13 cellular contexts compared by ENCODE assay signal in the genomic region with DNA sequence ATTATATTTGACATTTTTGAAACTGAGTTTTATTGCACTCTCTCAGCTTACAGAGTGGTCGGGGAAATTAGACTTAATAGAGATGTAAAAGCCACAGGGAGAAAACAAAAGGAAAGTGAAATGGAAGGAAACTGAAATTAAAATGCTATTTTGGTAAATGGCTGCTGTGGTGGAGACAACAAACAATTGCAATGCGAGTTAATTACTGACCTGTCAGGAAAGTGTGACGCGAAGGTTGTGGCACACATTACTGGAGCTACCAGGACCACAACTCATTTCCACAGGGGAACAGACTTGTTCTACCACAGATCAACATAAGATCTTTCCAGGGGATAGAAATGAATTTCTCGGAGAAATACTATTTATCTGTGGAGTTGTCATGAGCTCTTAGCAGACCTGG. TPM values are rescaled to one million over a fixed set of nuclear protein-coding genes. Genes with fewer than 3 reads are reported as not detected.
A peak's percentile ranks its signal among the peaks of the same experiment; 100 is the strongest.
DNase-seq lines count a peak whose midpoint lies in the region; ATAC-seq, FAIRE-seq and TF ChIP-seq lines count a peak whose summit lies in the region.
"Had no signal": no experiment of that assay in that cellular context is flagged by ENCODE, and none has a peak within 500 bp of the region (broad histone marks: within the 10 kb centered on the region; RNA-seq: fewer than 3 reads in every experiment).

No MANE protein-coding gene starts in this region.

- POLR2A ChIA-PET in OCI-LY7 (lab: Charles Lee), result interaction anchor here (0.6 to 1.4 kb wide), 8 partner anchors 9 to 82 kb away, joined by 3 to 10 read pairs (median 3); no protein-coding TSS in a partner anchor

- H3K4me1 ChIP-seq in CD4-positive, CD25-positive, alpha-beta regulatory T cell (ENCODE audit: control insufficient read depth, insufficient read depth, low read length, poor library complexity, severe bottlenecking), result peaks cover 82% of the 10 kb centered on the region
- peaks cover 88% of the 10 kb centered on the region for H3K4me1 ChIP-seq in OCI-LY7 (ENCODE audit: insufficient read depth, low read length, poor library complexity, severe bottlenecking)
- no peaks in the 10 kb centered on the region for H3K4me1 ChIP-seq in aorta (ENCODE audit: control insufficient read depth in 1 of 2, insufficient read depth in 2 of 2, low read length in 2 of 2)
- H3K4me1 ChIP-seq in small intestine (ENCODE audit: control insufficient read depth in 2 of 2, insufficient read depth in 1 of 2, low read depth in 1 of 2, low read length in 1 of 2), result no peaks in the 10 kb centered on the region
- H3K4me1 ChIP-seq in esophagus squamous epithelium, result no peaks in the 10 kb centered on the region

- H3K79me2 ChIP-seq in OCI-LY7 (ENCODE audit: insufficient read depth, low read depth, low read length), result peaks cover 98% of the 10 kb centered on the region

- DNase-seq in CD4-positive, CD25-positive, alpha-beta regulatory T cell, result no peak
- DNase-seq in OCI-LY7 (ENCODE audit: low spot score), result no peak
- DNase-seq in aorta, result no peak
- DNase-seq in small intestine, result no peak
- no peak for DNase-seq in esophagus squamous epithelium (lab: John Stamatoyannopoulos, UW)
- DNase-seq: activated CD4-positive, CD25-positive, alpha-beta regulatory T cell; NCI-H1694 had no signal

- H3K9me3 ChIP-seq in CD4-positive, CD25-positive, alpha-beta regulatory T cell (ENCODE audit: control insufficient read depth in 2 of 2, low read length in 2 of 2), result no peaks in the 10 kb centered on the region
- H3K9me3 ChIP-seq in OCI-LY7 (ENCODE audit: low read length), result no peaks in the 10 kb centered on the region
- H3K9me3 ChIP-seq in aorta (ENCODE audit: control insufficient read depth, low read length), result no peaks in the 10 kb centered on the region
- no peaks in the 10 kb centered on the region for H3K9me3 ChIP-seq in small intestine (ENCODE audit: control insufficient read depth, low read depth)
- no peaks in the 10 kb centered on the region for H3K9me3 ChIP-seq in esophagus squamous epithelium

- H3K27me3 ChIP-seq in CD4-positive, CD25-positive, alpha-beta regulatory T cell (ENCODE audit: control insufficient read depth, insufficient read depth, low read length), result no peaks in the 10 kb centered on the region
- H3K27me3 ChIP-seq in aorta (ENCODE audit: control insufficient read depth in 1 of 2, insufficient read depth in 2 of 2, low read length in 1 of 2) (no peaks in the 10 kb centered on the region), small intestine (ENCODE audit: control insufficient read depth in 2 of 2, insufficient read depth in 2 of 2, low read length in 2 of 2) (no peaks in the 10 kb centered on the region), esophagus squamous epithelium (no peaks in the 10 kb centered on the region)

- CTCF ChIA-PET in OCI-LY7 (lab: Charles Lee; ENCODE audit: unreplicated experiment), result no interaction called here

- TF ChIP-seq CTCF in OCI-LY7 (conservative IDR thresholded peaks at IDR 0.05; ENCODE audit: low read length), result no peak
- no peak for TF ChIP-seq CTCF in esophagus squamous epithelium (IDR thresholded peaks at IDR 0.05)

- peaks cover 4% of the 10 kb centered on the region for H3K36me3 ChIP-seq in CD4-positive, CD25-positive, alpha-beta regulatory T cell (ENCODE audit: control insufficient read depth, insufficient read depth, low read length)
- H3K36me3 ChIP-seq in OCI-LY7 (ENCODE audit: insufficient read depth, low read length) (peaks cover 16% of the 10 kb centered on the region), aorta (ENCODE audit: control insufficient read depth in 1 of 2, insufficient read depth in 2 of 2, low read length in 1 of 2) (no peaks in the 10 kb centered on the region), small intestine (ENCODE audit: control insufficient read depth in 2 of 2, insufficient read depth in 2 of 2, low read length in 2 of 2) (no peaks in the 10 kb centered on the region), esophagus squamous epithelium (no peaks in the 10 kb centered on the region)

- peak overlapping the region; percentile 64 for H3K4me3 ChIP-seq in CD4-positive, CD25-positive, alpha-beta regulatory T cell (ENCODE audit: low read depth, low read length)
- no peak overlapping the region for H3K4me3 ChIP-seq in OCI-LY7 (ENCODE audit: low read depth, low read length, poor library complexity, severe bottlenecking)
- no peak overlapping the region for H3K4me3 ChIP-seq in aorta (ENCODE audit: low read length in 2 of 2)
- no peak overlapping the region for H3K4me3 ChIP-seq in small intestine (ENCODE audit: low read depth in 1 of 2, low read length in 2 of 2)
- no peak overlapping the region for H3K4me3 ChIP-seq in esophagus squamous epithelium

- H3K36me3 Mint-ChIP-seq in CD4-positive, CD25-positive, alpha-beta regulatory T cell, result peaks cover 15% of the 10 kb centered on the region

- FAIRE-seq in small intestine (lab: Jason Lieb, UNC), result no peak

- TF ChIP-seq POLR2A in esophagus squamous epithelium (IDR thresholded peaks at IDR 0.05), result no peak

- BruUV-seq in OCI-LY7 (replicated peaks; lab: Mats Ljungman, UMichigan), result no TSS peak

- H3K27ac Mint-ChIP-seq in CD4-positive, CD25-positive, alpha-beta regulatory T cell, result peak overlapping the region; percentile 45 to 76 (median 67)

- WGBS in aorta, 2 donors, result 84 to 87% methylated on average over 5 of the region's 5 CpGs
- 67 to 76% (median 70%) methylated on average over 5 of the region's 5 CpGs for WGBS in small intestine, 3 donors
- WGBS in esophagus squamous epithelium, 2 donors, result 71% methylated on average over 5 of the region's 5 CpGs

- no peaks in the 10 kb centered on the region for H3K27me3 Mint-ChIP-seq in CD4-positive, CD25-positive, alpha-beta regulatory T cell

- no peak overlapping the region for H2AFZ ChIP-seq in OCI-LY7 (ENCODE audit: low read length)

- H3K27ac ChIP-seq in CD4-positive, CD25-positive, alpha-beta regulatory T cell (ENCODE audit: insufficient read depth, low read length, poor library complexity, severe bottlenecking), result peak overlapping the region; percentile 34
- H3K27ac ChIP-seq in OCI-LY7 (ENCODE audit: low read depth, low read length, poor library complexity, severe bottlenecking), result no peak overlapping the region
- H3K27ac ChIP-seq in aorta (ENCODE audit: low read depth in 1 of 2, low read length in 2 of 2), result no peak overlapping the region
- no peak overlapping the region for H3K27ac ChIP-seq in small intestine (ENCODE audit: low read depth in 1 of 2, low read length in 1 of 2)
- no peak overlapping the region for H3K27ac ChIP-seq in esophagus squamous epithelium
- H3K27ac ChIP-seq: C4-2B had no signal

- no peaks in the 10 kb centered on the region for H3K9me3 Mint-ChIP-seq in CD4-positive, CD25-positive, alpha-beta regulatory T cell
- H3K9me3 Mint-ChIP-seq: neural crest cell had no signal

- peak overlapping the region; percentile 20 to 76 (median 42) for H3K4me3 Mint-ChIP-seq in CD4-positive, CD25-positive, alpha-beta regulatory T cell
- H3K4me3 Mint-ChIP-seq: neural crest cell had no signal

- H3K4me1 Mint-ChIP-seq in CD4-positive, CD25-positive, alpha-beta regulatory T cell, result peaks cover 67 to 93% (median 79%) of the 10 kb centered on the region in 4 donors
- H3K4me1 Mint-ChIP-seq: neural crest cell had no signal

- H3K4me2 ChIP-seq in OCI-LY7 (ENCODE audit: low read length), result peak overlapping the region; percentile 27; the same call in 1 of the 2 replicates

- no peaks in the 10 kb centered on the region for H4K20me1 ChIP-seq in OCI-LY7 (ENCODE audit: insufficient read depth, low read length)

- no peaks in the 10 kb centered on the region for H3K9me2 ChIP-seq in OCI-LY7 (ENCODE audit: insufficient read depth, low read length)

- ATAC-seq in CD4-positive, CD25-positive, alpha-beta regulatory T cell (ENCODE audit: low read depth in 2 of 2), result no peak
- ATAC-seq in GM18870 (IDR thresholded peaks at IDR 0.05; ENCODE audit: unreplicated experiment), result peak; percentile 64
- peak; percentile 60 for ATAC-seq in HG02798 (IDR thresholded peaks at IDR 0.05; ENCODE audit: poor library complexity, unreplicated experiment)
- no peak for ATAC-seq in aorta (ENCODE audit: low FRiP score)
- no peak for ATAC-seq in HG02885 (IDR thresholded peaks at IDR 0.05; ENCODE audit: poor library complexity, unreplicated experiment)
- ATAC-seq: Panc1 had no signal

- intact Hi-C loops in OCI-LY7 (cut with micrococcal nuclease; ENCODE audit: unreplicated experiment) (no loop called here), aorta (cut with DNase I) (no loop called here), esophagus squamous epithelium (cut with DNase I) (no loop called here)

RNA-seq across cellular contexts. Expression of gene ARHGAP15, which starts 19.5 kb away (rescaled TPM):
- 261 TPM for total RNA-seq in CD4-positive, CD25-positive, alpha-beta regulatory T cell
- 100 to 1,000 TPM; 242 to 285 (median 260) TPM for polyA plus RNA-seq in CD4-positive, CD25-positive, alpha-beta regulatory T cell
- total RNA-seq in OCI-LY7 (2014; rRNA removed; shearing (Covaris generic)), result 98.4 and 115 TPM in 2 replicates
- total RNA-seq in OCI-LY7 (2022) (72.1 and 84.1 TPM in 2 replicates), aorta (10 to 100 TPM; 14.8 to 26.2 TPM), esophagus squamous epithelium (10 to 100 TPM in 1 of 4 donors, 1 to 10 TPM in 3; 1.7 to 16.8 (median 3.7) TPM)
- polyA plus RNA-seq in aorta (10 to 100 TPM in 1 of 2 donors, 1 to 10 TPM in 1; 9.8 to 10.7 TPM), small intestine (10 to 100 TPM in 1 of 3 donors, 1 to 10 TPM in 1, under 1 TPM in 1; 0.67 to 16.5 (median 3.7) TPM)

Comparison
In these comparisons a context has a peak if more than half of its experiments do, and no peak if none do; other contexts are left out.
1. ATAC-seq: peak in GM18870 (single experiment) and HG02798 (single experiment); none in CD4-positive, CD25-positive, alpha-beta regulatory T cell (0 of 2), aorta (single experiment) and HG02885 (single experiment).